Comparison of ENCODE assay signal across 8 cellular contexts in genomic region chr18:62586148-62586774, GRCh38.
DNase-seq lines count a peak whose midpoint lies in the region; ATAC-seq and TF ChIP-seq lines count a peak whose summit lies in the region.

No MANE protein-coding gene starts in this region.

- peak overlapping the region; percentile 92 for H3K27ac Mint-ChIP-seq in activated naive CD4-positive, alpha-beta T cell treated with anti-CD3 and anti-CD28 coated beads for 36 hours

- peak; percentile 49 for ATAC-seq in GM21423 (IDR thresholded peaks at IDR 0.05; ENCODE audit: unreplicated experiment)
- peak; percentile 87 for ATAC-seq in upper lobe of right lung

- no peak for TF ChIP-seq EP300 in Ishikawa (IDR thresholded peaks at IDR 0.05; ENCODE audit: borderline replicate concordance)

- H3K4me1 ChIP-seq in parathyroid adenoma, result no peaks in the 10 kb centered on the region
- peaks cover 12% of the 10 kb centered on the region for H3K4me1 ChIP-seq in upper lobe of right lung

- DNase-seq in DMS114 treated with DMSO at 0.1 percent for 48 hours (lab: John Stamatoyannopoulos, UW; ENCODE audit: unreplicated experiment) (peak; percentile 6), SHP77 treated with DMSO at 0.1 percent for 48 hours (lab: John Stamatoyannopoulos, UW) (peak; percentile 18), germinal center (ENCODE audit: low spot score) (peak; percentile 65), upper lobe of right lung (peak; percentile 84)
- DNase-seq in activated naive CD4-positive, alpha-beta T cell treated with anti-CD3 and anti-CD28 coated beads for 36 hours, result peak; percentile 87

- H3K9me3 ChIP-seq in parathyroid adenoma (ENCODE audit: control insufficient read depth, low read length) (no peaks in the 10 kb centered on the region), upper lobe of right lung (no peaks in the 10 kb centered on the region)

- H3K27me3 ChIP-seq in parathyroid adenoma (ENCODE audit: control insufficient read depth, insufficient read depth, low read length) (no peaks in the 10 kb centered on the region), upper lobe of right lung (no peaks in the 10 kb centered on the region)

- CTCF ChIA-PET in activated naive CD4-positive, alpha-beta T cell treated with anti-CD3 and anti-CD28 coated beads for 36 hours (lab: Charles Lee), result interaction anchor here (0.5 to 3.2 kb wide), 21 partner anchors 8 to 586 kb away, joined by 3 to 21 read pairs (median 4); partner anchors contain the start of gene PHLPP1

- TF ChIP-seq RAD21 in Ishikawa (IDR thresholded peaks at IDR 0.05; ENCODE audit: low read depth), result peak; percentile 84

- peaks cover 42% of the 10 kb centered on the region for H3K4me1 Mint-ChIP-seq in activated naive CD4-positive, alpha-beta T cell treated with anti-CD3 and anti-CD28 coated beads for 36 hours (ENCODE audit: low read depth)

- H3K36me3 ChIP-seq in parathyroid adenoma (ENCODE audit: control insufficient read depth, insufficient read depth, low read length), result no peaks in the 10 kb centered on the region
- no peaks in the 10 kb centered on the region for H3K36me3 ChIP-seq in upper lobe of right lung

- no peaks in the 10 kb centered on the region for H3K79me2 ChIP-seq in parathyroid adenoma

- no peaks in the 10 kb centered on the region for H3K9me3 Mint-ChIP-seq in activated naive CD4-positive, alpha-beta T cell treated with anti-CD3 and anti-CD28 coated beads for 36 hours

- H3K27me3 Mint-ChIP-seq in activated naive CD4-positive, alpha-beta T cell treated with anti-CD3 and anti-CD28 coated beads for 36 hours (ENCODE audit: low read depth), result no peaks in the 10 kb centered on the region

- peak overlapping the region; percentile 50 for H3K4me3 Mint-ChIP-seq in activated naive CD4-positive, alpha-beta T cell treated with anti-CD3 and anti-CD28 coated beads for 36 hours

- TF ChIP-seq CTCF in parathyroid adenoma (IDR thresholded peaks at IDR 0.05) (peak; percentile 80), upper lobe of right lung (IDR thresholded peaks at IDR 0.05) (peak; percentile 85)

- no peak overlapping the region for H3K9ac ChIP-seq in parathyroid adenoma

- no peak overlapping the region for H3K4me3 ChIP-seq in parathyroid adenoma (ENCODE audit: low read depth, low read length)
- H3K4me3 ChIP-seq in upper lobe of right lung, result no peak overlapping the region

- H3K4me2 ChIP-seq in parathyroid adenoma (ENCODE audit: low read length), result peak overlapping the region; percentile 45

- intact Hi-C loops in activated naive CD4-positive, alpha-beta T cell treated with anti-CD3 and anti-CD28 coated beads for 36 hours (cut with micrococcal nuclease), result loop anchor here (1.0 to 10.0 kb wide), 14 partner anchors 80 to 736 kb away; partner anchors contain the start of gene PHLPP1
- intact Hi-C loops in upper lobe of right lung (cut with DNase I), result no loop called here

- H3K27ac ChIP-seq in parathyroid adenoma (no peak overlapping the region), upper lobe of right lung (no peak overlapping the region)

- peaks cover 11% of the 10 kb centered on the region for H3K36me3 Mint-ChIP-seq in activated naive CD4-positive, alpha-beta T cell treated with anti-CD3 and anti-CD28 coated beads for 36 hours (ENCODE audit: low read depth)

- H2AFZ ChIP-seq in parathyroid adenoma, result peak overlapping the region; percentile 5

TF ChIP-seq in Ishikawa, 13 proteins besides CTCF, POLR2A, EP300 and RAD21:
- TF ChIP-seq NFIC (IDR thresholded peaks at IDR 0.05) (no peak), TCF12 (IDR thresholded peaks at IDR 0.05; ENCODE audit: low read depth) (no peak), TAF1 (IDR thresholded peaks at IDR 0.05; ENCODE audit: low read depth) (no peak), USF1 (IDR thresholded peaks at IDR 0.05) (no peak), TEAD4 (IDR thresholded peaks at IDR 0.05) (no peak), ZBTB7A (IDR thresholded peaks at IDR 0.05; ENCODE audit: low read depth) (no peak), FOXM1 (IDR thresholded peaks at IDR 0.05; ENCODE audit: borderline replicate concordance, low read depth) (no peak; the same call in 1 of the 2 replicates)

Comparison
In these comparisons a context has a peak if more than half of its experiments do, and no peak if none do; other contexts are left out.
1. DNase-seq: peak in every context shown above with its lines; median percentile 87 in activated naive CD4-positive, alpha-beta T cell treated with anti-CD3 and anti-CD28 coated beads for 36 hours; 84 in upper lobe of right lung; 65 in germinal center; 18 in SHP77 treated with DMSO at 0.1 percent for 48 hours; 6 in DMS114 treated with DMSO at 0.1 percent for 48 hours.